1 cellular context compared by ENCODE assay signal in genomic region chr5:42583322-42583721, GRCh38.
A peak's percentile ranks its signal among the peaks of the same experiment; 100 is the strongest.
TF ChIP-seq lines count a peak whose summit lies in the region.

No MANE protein-coding gene starts in this region.

TF ChIP-seq in K562, 482 proteins besides CTCF, POLR2A, EP300 and RAD21 (continued from another document and continues in another):
- TF ChIP-seq CREB3L1 (IDR thresholded peaks at IDR 0.05; ENCODE audit: borderline replicate concordance, low read depth) (0 out of 2 replicates have a peak, but pooled peaks have one; percentile 28), E4F1 (CRISPR knock-in tag; IDR thresholded peaks at IDR 0.05; ENCODE audit: borderline replicate concordance) (no peak), BMI1 (IDR thresholded peaks at IDR 0.05; ENCODE audit: low read length) (no peak), MEF2D (tag; conservative IDR thresholded peaks at IDR 0.05; ENCODE audit: low read depth) (no peak), OTX1 (CRISPR knock-in tag; IDR thresholded peaks at IDR 0.05) (no peak), JUNB (CRISPR knock-in tag; conservative IDR thresholded peaks at IDR 0.05) (no peak), CBX1 (IDR thresholded peaks at IDR 0.05; ENCODE audit: low read depth) (no peak), ZFP30 (CRISPR knock-in tag; IDR thresholded peaks at IDR 0.05; ENCODE audit: borderline replicate concordance) (no peak), KHSRP (IDR thresholded peaks at IDR 0.05) (no peak), C11orf30 (IDR thresholded peaks at IDR 0.05; ENCODE audit: low read depth) (peak; percentile 79), EGR1 (conservative IDR thresholded peaks at IDR 0.05) (no peak), PRMT5 (CRISPR knock-in tag; IDR thresholded peaks at IDR 0.05) (no peak), ZNF431 (CRISPR knock-in tag; IDR thresholded peaks at IDR 0.05) (no peak), PTRF (tag; IDR thresholded peaks at IDR 0.05) (no peak), ZZZ3 (IDR thresholded peaks at IDR 0.05) (no peak), ZSCAN32 (CRISPR knock-in tag; IDR thresholded peaks at IDR 0.05) (no peak), SMAD4 (CRISPR knock-in tag; conservative IDR thresholded peaks at IDR 0.05) (no peak), RFX5 (IDR thresholded peaks at IDR 0.05; ENCODE audit: low read depth, low read length) (no peak), ZNF197 (CRISPR knock-in tag; IDR thresholded peaks at IDR 0.05; ENCODE audit: low read depth) (no peak), TFAM (CRISPR knock-in tag; conservative IDR thresholded peaks at IDR 0.05) (no peak), DPF2 (IDR thresholded peaks at IDR 0.05) (peak; percentile 60), KAT8 (IDR thresholded peaks at IDR 0.05; ENCODE audit: low read depth) (no peak), HMGN3 (IDR thresholded peaks at IDR 0.05; ENCODE audit: borderline replicate concordance, extremely low read depth, insufficient read length, low read depth, low read length) (no peak), CREBBP (IDR thresholded peaks at IDR 0.05; ENCODE audit: low read depth, low read length) (no peak), CREB1 (IDR thresholded peaks at IDR 0.05) (peak; percentile 44; the same call in 1 of the 2 replicates), CREB1 (CRISPR knock-in tag; IDR thresholded peaks at IDR 0.05) (peak; percentile 67), COPS2 (conservative IDR thresholded peaks at IDR 0.05) (no peak), MAFG (tag; conservative IDR thresholded peaks at IDR 0.05) (peak; percentile 74), HOMEZ (CRISPR knock-in tag; IDR thresholded peaks at IDR 0.05) (no peak), ARID2 (IDR thresholded peaks at IDR 0.05) (no peak), CHD4 (IDR thresholded peaks at IDR 0.05; ENCODE audit: insufficient read depth, insufficient replicate concordance, low read depth, low read length, poor library complexity, severe bottlenecking) (no peak), SPI1 (IDR thresholded peaks at IDR 0.05; ENCODE audit: borderline replicate concordance, low read depth, low read length) (no peak), TBP (optimal IDR thresholded peaks at IDR 0.05; ENCODE audit: low read depth, low read length) (no peak), MYNN (IDR thresholded peaks at IDR 0.05) (no peak), MYNN (CRISPR knock-in tag; IDR thresholded peaks at IDR 0.05) (no peak), NR3C1 (CRISPR knock-in tag; IDR thresholded peaks at IDR 0.05) (no peak), ZNF780A (CRISPR knock-in tag; IDR thresholded peaks at IDR 0.05) (no peak), FOSL1 (tag; conservative IDR thresholded peaks at IDR 0.05) (no peak), ZNF274 (IDR thresholded peaks at IDR 0.05; ENCODE audit: borderline replicate concordance, low read depth, low read length) (no peak), MXD1 (CRISPR knock-in tag; IDR thresholded peaks at IDR 0.05; ENCODE audit: borderline replicate concordance, poor library complexity, severe bottlenecking) (no peak), CBFB (CRISPR knock-in tag; IDR thresholded peaks at IDR 0.05) (no peak), CBFA2T2 (conservative IDR thresholded peaks at IDR 0.05) (no peak), CCNT2 (IDR thresholded peaks at IDR 0.05; ENCODE audit: borderline replicate concordance, extremely low read depth, insufficient read length, low read depth, low read length) (no peak), SNRNP70 (optimal IDR thresholded peaks at IDR 0.05; ENCODE audit: low read depth, low read length) (no peak), RB1 (IDR thresholded peaks at IDR 0.05; ENCODE audit: low read depth) (peak; percentile 46; the same call in 1 of the 2 replicates), RFX1 (IDR thresholded peaks at IDR 0.05) (no peak), HNRNPUL1 (IDR thresholded peaks at IDR 0.05; ENCODE audit: low read length) (no peak), ZNF586 (CRISPR knock-in tag; conservative IDR thresholded peaks at IDR 0.05) (no peak), ZNF224 (CRISPR knock-in tag; IDR thresholded peaks at IDR 0.05) (no peak), CREM (IDR thresholded peaks at IDR 0.05; ENCODE audit: low read depth) (peak; percentile 69), SMARCA5 (IDR thresholded peaks at IDR 0.05) (no peak), RAD51 (IDR thresholded peaks at IDR 0.05; ENCODE audit: borderline replicate concordance, low read depth) (no peak), CHAMP1 (IDR thresholded peaks at IDR 0.05) (peak; percentile 74; the same call in 1 of the 2 replicates), FOXA1 (IDR thresholded peaks at IDR 0.05; ENCODE audit: borderline replicate concordance) (no peak), STAT6 (CRISPR knock-in tag; IDR thresholded peaks at IDR 0.05) (no peak), STAG1 (CRISPR knock-in tag; IDR thresholded peaks at IDR 0.05; ENCODE audit: borderline replicate concordance) (no peak), HDAC8 (tag; IDR thresholded peaks at IDR 0.05) (no peak), YY1 (IDR thresholded peaks at IDR 0.05; ENCODE audit: borderline replicate concordance in 1 of 3, control insufficient read depth in 1 of 3, extremely low read depth in 1 of 3, insufficient read depth in 3 of 3, insufficient read length in 1 of 3, insufficient replicate concordance in 2 of 3, low read depth in 1 of 3, low read length in 2 of 3) (no peak), ETV6 (IDR thresholded peaks at IDR 0.05; ENCODE audit: borderline replicate concordance in 1 of 2, low read depth in 2 of 2, low read length in 1 of 2) (no peak), ETV6 (CRISPR knock-in tag; IDR thresholded peaks at IDR 0.05; ENCODE audit: borderline replicate concordance) (no peak)
- TF ChIP-seq, protein P1, sequence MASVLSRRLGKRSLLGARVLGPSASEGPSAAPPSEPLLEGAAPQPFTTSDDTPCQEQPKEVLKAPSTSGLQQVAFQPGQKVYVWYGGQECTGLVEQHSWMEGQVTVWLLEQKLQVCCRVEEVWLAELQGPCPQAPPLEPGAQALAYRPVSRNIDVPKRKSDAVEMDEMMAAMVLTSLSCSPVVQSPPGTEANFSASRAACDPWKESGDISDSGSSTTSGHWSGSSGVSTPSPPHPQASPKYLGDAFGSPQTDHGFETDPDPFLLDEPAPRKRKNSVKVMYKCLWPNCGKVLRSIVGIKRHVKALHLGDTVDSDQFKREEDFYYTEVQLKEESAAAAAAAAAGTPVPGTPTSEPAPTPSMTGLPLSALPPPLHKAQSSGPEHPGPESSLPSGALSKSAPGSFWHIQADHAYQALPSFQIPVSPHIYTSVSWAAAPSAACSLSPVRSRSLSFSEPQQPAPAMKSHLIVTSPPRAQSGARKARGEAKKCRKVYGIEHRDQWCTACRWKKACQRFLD (CRISPR knock-in tag; IDR thresholded peaks at IDR 0.05), result no peak
- TF ChIP-seq, protein P2, sequence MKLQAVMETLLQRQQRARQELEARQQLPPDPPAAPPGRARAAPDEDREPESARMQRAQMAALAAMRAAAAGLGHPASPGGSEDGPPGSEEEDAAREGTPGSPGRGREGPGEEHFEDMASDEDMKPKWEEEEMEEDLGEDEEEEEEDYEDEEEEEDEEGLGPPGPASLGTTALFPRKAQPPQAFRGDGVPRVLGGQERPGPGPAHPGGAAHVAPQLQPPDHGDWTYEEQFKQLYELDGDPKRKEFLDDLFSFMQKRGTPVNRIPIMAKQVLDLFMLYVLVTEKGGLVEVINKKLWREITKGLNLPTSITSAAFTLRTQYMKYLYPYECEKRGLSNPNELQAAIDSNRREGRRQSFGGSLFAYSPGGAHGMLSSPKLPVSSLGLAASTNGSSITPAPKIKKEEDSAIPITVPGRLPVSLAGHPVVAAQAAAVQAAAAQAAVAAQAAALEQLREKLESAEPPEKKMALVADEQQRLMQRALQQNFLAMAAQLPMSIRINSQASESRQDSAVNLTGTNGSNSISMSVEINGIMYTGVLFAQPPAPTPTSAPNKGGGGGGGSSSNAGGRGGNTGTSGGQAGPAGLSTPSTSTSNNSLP (IDR thresholded peaks at IDR 0.05; ENCODE audit: borderline replicate concordance, low read depth, low read length), result 0 out of 2 replicates have a peak, but pooled peaks have one; percentile 34
- TF ChIP-seq, protein P3, sequence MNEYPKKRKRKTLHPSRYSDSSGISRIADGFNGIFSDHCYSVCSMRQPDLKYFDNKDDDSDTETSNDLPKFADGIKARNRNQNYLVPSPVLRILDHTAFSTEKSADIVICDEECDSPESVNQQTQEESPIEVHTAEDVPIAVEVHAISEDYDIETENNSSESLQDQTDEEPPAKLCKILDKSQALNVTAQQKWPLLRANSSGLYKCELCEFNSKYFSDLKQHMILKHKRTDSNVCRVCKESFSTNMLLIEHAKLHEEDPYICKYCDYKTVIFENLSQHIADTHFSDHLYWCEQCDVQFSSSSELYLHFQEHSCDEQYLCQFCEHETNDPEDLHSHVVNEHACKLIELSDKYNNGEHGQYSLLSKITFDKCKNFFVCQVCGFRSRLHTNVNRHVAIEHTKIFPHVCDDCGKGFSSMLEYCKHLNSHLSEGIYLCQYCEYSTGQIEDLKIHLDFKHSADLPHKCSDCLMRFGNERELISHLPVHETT (CRISPR knock-in tag; conservative IDR thresholded peaks at IDR 0.05 in 1 of 2, IDR thresholded peaks at IDR 0.05 in 1 of 2), result no peak
